ENCODE assay signal across 25 cellular contexts in the genomic region with DNA sequence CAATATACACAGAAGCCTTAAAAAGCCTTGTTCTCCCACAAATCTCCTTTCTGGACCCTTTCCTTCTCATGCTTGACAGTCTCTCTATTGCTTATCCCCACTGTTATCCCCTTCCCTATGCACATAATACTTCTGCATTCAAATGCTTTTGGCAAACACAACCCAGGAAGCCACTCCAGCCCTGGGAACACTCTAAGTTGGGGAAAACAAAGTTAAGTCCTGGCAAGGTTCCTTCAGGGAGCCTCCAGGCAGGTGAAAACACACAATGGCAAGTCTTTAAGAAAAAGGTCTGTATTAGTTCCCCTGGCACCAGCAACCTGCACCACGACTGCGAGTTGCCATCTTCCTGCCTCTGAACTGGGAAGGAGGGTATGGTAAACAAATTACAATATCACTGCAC.
"Had no signal": no experiment of that assay in that cellular context is flagged by ENCODE, and none has a peak within 500 bp of the region (broad histone marks: within the 10 kb centered on the region; RNA-seq: fewer than 3 reads in every experiment).

No MANE protein-coding gene starts in this region.

- H3K4me3 Mint-ChIP-seq: naive thymus-derived CD8-positive, alpha-beta T cell; nephron; neural crest cell; stimulated activated naive CD8-positive, alpha-beta T cell treated with anti-CD3 and anti-CD28 coated beads, Interleukin-15, Interleukin-2, amounts not matched to agents 100 ng/mL and 50 ng/mL, for 24 hours had no signal

- H3K27ac ChIP-seq: heart right ventricle, hepatocyte, pancreas, prostate gland, skin epidermis, transverse colon, uterus had no signal

- H3K27ac Mint-ChIP-seq: naive thymus-derived CD8-positive, alpha-beta T cell; nephron; stimulated activated naive CD8-positive, alpha-beta T cell treated with anti-CD3 and anti-CD28 coated beads, Interleukin-15, Interleukin-2, amounts not matched to agents 100 ng/mL and 50 ng/mL, for 24 hours had no signal

- H3K27me3 ChIP-seq: heart right ventricle, hepatocyte, pancreas, transverse colon, uterus had no signal

- H3K27me3 Mint-ChIP-seq: naive thymus-derived CD8-positive, alpha-beta T cell; stimulated activated naive CD8-positive, alpha-beta T cell treated with anti-CD3 and anti-CD28 coated beads, Interleukin-15, Interleukin-2, amounts not matched to agents 100 ng/mL and 50 ng/mL, for 24 hours had no signal

- H3K4me1 Mint-ChIP-seq: nephron, neural crest cell had no signal

- H3K4me3 ChIP-seq: heart right ventricle, hepatocyte, pancreas, prostate gland, skin epidermis, transverse colon, uterus had no signal

- H3K36me3 ChIP-seq: prostate gland, uterus had no signal

- H3K9me3 ChIP-seq: pancreas, prostate gland, uterus had no signal

- DNase-seq: heart right ventricle; islet precursor cell; left ventricle myocardium superior; mammary epithelial cell; mesenchymal stem cell; naive thymus-derived CD8-positive, alpha-beta T cell; nucleus accumbens; pancreas; posterior cingulate gyrus; retina; right cardiac atrium; stimulated activated CD4-positive, alpha-beta T cell treated with anti-CD3 and anti-CD28 coated beads, Interleukin-12 subunit alpha, Interleukin-12 subunit beta, amount 100 ng/mL, for 4 hours; stimulated activated CD4-positive, alpha-beta T cell treated with anti-CD3 and anti-CD28 coated beads, Interleukin-15, amount 100 ng/mL, for 24 hours; stimulated activated CD4-positive, alpha-beta T cell treated with anti-CD3 and anti-CD28 coated beads, Interleukin-2, amount 100 ng/mL, for 24 hours; stimulated activated CD4-positive, alpha-beta T cell treated with anti-CD3 and anti-CD28 coated beads, Interleukin-4, amount 100 ng/mL, for 1 hour; stimulated activated naive CD4-positive, alpha-beta T cell; transverse colon; uterus had no signal

- ATAC-seq: heart right ventricle; left ventricle myocardium superior; naive thymus-derived CD8-positive, alpha-beta T cell; pancreas; right cardiac atrium; sciatic nerve had no signal

- H3K4me1 ChIP-seq: heart right ventricle, pancreas, prostate gland, transverse colon, uterus had no signal
